11 cellular contexts compared by ENCODE assay signal in the genomic region with DNA sequence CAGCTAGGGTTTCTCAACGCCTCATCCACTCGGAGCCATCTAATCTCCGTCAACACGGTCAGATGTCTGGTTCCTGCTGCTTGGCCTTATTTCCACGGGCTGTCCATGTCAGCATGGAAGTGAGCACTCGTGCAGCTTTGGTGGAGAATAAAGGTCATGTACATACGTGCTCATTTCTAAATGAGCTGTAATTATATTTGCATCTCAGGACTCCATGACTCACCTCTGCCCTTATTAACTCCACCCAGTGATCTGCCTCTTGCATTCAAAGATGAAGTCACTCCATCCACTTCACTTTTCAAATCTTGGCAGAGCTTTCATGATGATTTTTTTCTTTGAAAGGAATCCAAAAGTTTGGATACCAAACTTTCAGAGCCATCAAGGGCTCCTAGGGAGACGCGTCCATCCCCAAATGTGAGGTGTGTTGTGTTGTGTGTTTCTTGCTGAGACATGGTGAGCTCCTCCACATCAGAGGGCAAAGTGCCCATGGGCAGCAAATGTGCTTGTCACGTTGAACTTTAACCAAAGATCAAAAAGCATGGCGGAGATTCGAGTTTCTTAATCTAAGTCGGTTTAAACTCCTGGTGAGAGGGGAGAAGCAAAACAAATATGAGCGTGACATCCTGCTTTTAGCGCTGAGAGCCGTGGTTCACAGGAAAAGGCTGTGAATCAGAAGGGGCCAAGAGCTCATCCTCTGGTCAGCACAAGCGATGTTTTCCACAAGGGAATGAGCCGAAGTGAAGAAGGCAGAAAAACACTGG.
DNase-seq lines count a peak whose midpoint lies in the region; ATAC-seq, FAIRE-seq and TF ChIP-seq lines count a peak whose summit lies in the region.
"Had no signal": no experiment of that assay in that cellular context is flagged by ENCODE, and none has a peak within 500 bp of the region (broad histone marks: within the 10 kb centered on the region; RNA-seq: fewer than 3 reads in every experiment).

No MANE protein-coding gene starts in this region.

- ATAC-seq in activated CD8-positive, alpha-beta T cell treated with anti-CD3 and anti-CD28 coated beads for 36 hours, result peak; percentile 26
- ATAC-seq in activated CD8-positive, alpha-beta T cell treated with anti-CD3 and anti-CD28 coated beads, Interleukin-2, amount 10 ng/mL, durations not matched to agents 7 days and 5 days, result no peak
- peak; percentile 29 for ATAC-seq in foreskin keratinocyte
- no peak for ATAC-seq in aorta (ENCODE audit: low FRiP score)

- H3K27me3 Mint-ChIP-seq in activated CD8-positive, alpha-beta T cell treated with anti-CD3 and anti-CD28 coated beads for 36 hours, result peaks cover 17% of the 10 kb centered on the region
- peaks cover 7% of the 10 kb centered on the region for H3K27me3 Mint-ChIP-seq in activated CD8-positive, alpha-beta T cell treated with anti-CD3 and anti-CD28 coated beads, Interleukin-2, amount 10 ng/mL, durations not matched to agents 7 days and 5 days (ENCODE audit: low read depth)

- peak; percentile 9 for DNase-seq in activated CD8-positive, alpha-beta T cell treated with anti-CD3 and anti-CD28 coated beads for 36 hours
- DNase-seq in activated CD8-positive, alpha-beta T cell treated with anti-CD3 and anti-CD28 coated beads, Interleukin-2, amount 10 ng/mL, durations not matched to agents 7 days and 5 days, result no peak
- DNase-seq in RCC 7860 (ENCODE audit: low spot score), result peak; percentile 91
- DNase-seq in foreskin keratinocyte, result peak in 1 of 2 donors; percentile 79
- no peak for DNase-seq in stomach
- DNase-seq in aorta, result no peak
- no peak for DNase-seq in ascending aorta (ENCODE audit: low spot score in 2 of 2)
- DNase-seq in NCI-H1092 (lab: John Stamatoyannopoulos, UW), result no peak
- DNase-seq: activated T-cell treated with anti-CD3 and anti-CD28 coated beads, Interleukin-2, amount 50 U/mL, for 48 hours; C1 segment of cervical spinal cord; hypothalamus had no signal

- no peaks in the 10 kb centered on the region for H3K9me3 Mint-ChIP-seq in activated CD8-positive, alpha-beta T cell treated with anti-CD3 and anti-CD28 coated beads for 36 hours
- H3K9me3 Mint-ChIP-seq in activated CD8-positive, alpha-beta T cell treated with anti-CD3 and anti-CD28 coated beads, Interleukin-2, amount 10 ng/mL, durations not matched to agents 7 days and 5 days (ENCODE audit: insufficient read depth), result no peaks in the 10 kb centered on the region

- no peak overlapping the region for H3K27ac Mint-ChIP-seq in activated CD8-positive, alpha-beta T cell treated with anti-CD3 and anti-CD28 coated beads for 36 hours
- no peak overlapping the region for H3K27ac Mint-ChIP-seq in activated CD8-positive, alpha-beta T cell treated with anti-CD3 and anti-CD28 coated beads, Interleukin-2, amount 10 ng/mL, durations not matched to agents 7 days and 5 days

- POLR2A ChIA-PET in activated CD8-positive, alpha-beta T cell treated with anti-CD3 and anti-CD28 coated beads for 36 hours (lab: Charles Lee), result interaction anchor here (0.6 kb wide), 1 partner anchor 144 kb away, joined by 3 read pairs; no protein-coding TSS in a partner anchor
- POLR2A ChIA-PET in activated CD8-positive, alpha-beta T cell treated with anti-CD3 and anti-CD28 coated beads, Interleukin-2, amount 10 ng/mL, durations not matched to agents 7 days and 5 days (lab: Charles Lee), result no interaction called here

- H3K27me3 ChIP-seq in foreskin keratinocyte, result no peaks in the 10 kb centered on the region
- H3K27me3 ChIP-seq in stomach, result no peaks in the 10 kb centered on the region
- no peaks in the 10 kb centered on the region for H3K27me3 ChIP-seq in aorta (ENCODE audit: control insufficient read depth in 1 of 2, insufficient read depth in 2 of 2, low read length in 1 of 2)
- no peaks in the 10 kb centered on the region for H3K27me3 ChIP-seq in ascending aorta

- H3K4me3 ChIP-seq in stomach, result no peak overlapping the region
- H3K4me3 ChIP-seq in aorta (ENCODE audit: low read length in 2 of 2), result no peak overlapping the region
- H3K4me3 ChIP-seq in ascending aorta, result no peak overlapping the region

- H3K27ac ChIP-seq in foreskin keratinocyte, result peak overlapping the region; percentile 67
- H3K27ac ChIP-seq in stomach, result peak overlapping the region; percentile 77 to 89 (median 82)
- no peak overlapping the region for H3K27ac ChIP-seq in aorta (ENCODE audit: low read depth in 1 of 2, low read length in 2 of 2)
- H3K27ac ChIP-seq in ascending aorta, result peak overlapping the region in 1 of 2 donors; percentile 85

- peak; percentile 90 for FAIRE-seq in RCC 7860 (lab: Jason Lieb, UNC)

- intact Hi-C loops in activated CD8-positive, alpha-beta T cell treated with anti-CD3 and anti-CD28 coated beads for 36 hours (cut with micrococcal nuclease), result no loop called here
- intact Hi-C loops in stomach (cut with DNase I; ENCODE audit: low total_unique reads) (no loop called here), aorta (cut with DNase I) (loop anchor here (5.0 kb wide), 1 partner anchor 38 kb away; no protein-coding TSS in a partner anchor), ascending aorta (cut with DNase I) (loop anchor here (5.0 kb wide), 1 partner anchor 108 kb away; no protein-coding TSS in a partner anchor)

- no peak for TF ChIP-seq CTCF in activated CD8-positive, alpha-beta T cell treated with anti-CD3 and anti-CD28 coated beads for 36 hours (IDR thresholded peaks at IDR 0.05)
- no peak for TF ChIP-seq CTCF in foreskin keratinocyte (conservative IDR thresholded peaks at IDR 0.05)
- TF ChIP-seq CTCF in stomach (IDR thresholded peaks at IDR 0.05), result no peak
- no peak for TF ChIP-seq CTCF in ascending aorta (IDR thresholded peaks at IDR 0.05)

- CTCF ChIA-PET in activated CD8-positive, alpha-beta T cell treated with anti-CD3 and anti-CD28 coated beads for 36 hours (lab: Charles Lee), result interaction anchor here (0.8 to 1.2 kb wide), 5 partner anchors 11 to 80 kb away, joined by 3 to 4 read pairs (median 3); no protein-coding TSS in a partner anchor
- CTCF ChIA-PET in activated CD8-positive, alpha-beta T cell treated with anti-CD3 and anti-CD28 coated beads, Interleukin-2, amount 10 ng/mL, durations not matched to agents 7 days and 5 days (lab: Charles Lee), result no interaction called here

- no peak overlapping the region for H3K4me3 Mint-ChIP-seq in activated CD8-positive, alpha-beta T cell treated with anti-CD3 and anti-CD28 coated beads for 36 hours
- H3K4me3 Mint-ChIP-seq in activated CD8-positive, alpha-beta T cell treated with anti-CD3 and anti-CD28 coated beads, Interleukin-2, amount 10 ng/mL, durations not matched to agents 7 days and 5 days, result no peak overlapping the region

- no peak for TF ChIP-seq POLR2A in stomach (IDR thresholded peaks at IDR 0.05)

- 52 to 59% (median 53%) methylated on average over 18 of the region's 18 CpGs for WGBS in stomach, 5 donors
- 83 to 84% methylated on average over 18 of the region's 18 CpGs for WGBS in aorta, 2 donors

- H3K36me3 Mint-ChIP-seq in activated CD8-positive, alpha-beta T cell treated with anti-CD3 and anti-CD28 coated beads for 36 hours (ENCODE audit: low read depth), result no peaks in the 10 kb centered on the region
- no peaks in the 10 kb centered on the region for H3K36me3 Mint-ChIP-seq in activated CD8-positive, alpha-beta T cell treated with anti-CD3 and anti-CD28 coated beads, Interleukin-2, amount 10 ng/mL, durations not matched to agents 7 days and 5 days (ENCODE audit: low read depth)

- peaks cover 38% of the 10 kb centered on the region for H3K4me1 Mint-ChIP-seq in activated CD8-positive, alpha-beta T cell treated with anti-CD3 and anti-CD28 coated beads for 36 hours (ENCODE audit: low read depth)
- H3K4me1 Mint-ChIP-seq in activated CD8-positive, alpha-beta T cell treated with anti-CD3 and anti-CD28 coated beads, Interleukin-2, amount 10 ng/mL, durations not matched to agents 7 days and 5 days (ENCODE audit: low read depth), result peaks cover 15% of the 10 kb centered on the region

- no peak for TF ChIP-seq EP300 in stomach (IDR thresholded peaks at IDR 0.05)

- H3K36me3 ChIP-seq in stomach (no peaks in the 10 kb centered on the region), aorta (ENCODE audit: control insufficient read depth in 1 of 2, insufficient read depth in 2 of 2, low read length in 1 of 2) (no peaks in the 10 kb centered on the region), ascending aorta (no peaks in the 10 kb centered on the region)

- H3K4me1 ChIP-seq in foreskin keratinocyte (peaks cover 52% of the 10 kb centered on the region), stomach (peaks cover 29 to 62% (median 54%) of the 10 kb centered on the region in 4 donors), aorta (ENCODE audit: control insufficient read depth in 1 of 2, insufficient read depth in 2 of 2, low read length in 2 of 2) (peaks cover 0 to 3% of the 10 kb centered on the region in 2 donors), ascending aorta (peaks cover 6 to 35% of the 10 kb centered on the region in 2 donors)

- H3K9me3 ChIP-seq in stomach, result no peaks in the 10 kb centered on the region
- H3K9me3 ChIP-seq in aorta (ENCODE audit: control insufficient read depth, low read length), result no peaks in the 10 kb centered on the region
- no peaks in the 10 kb centered on the region for H3K9me3 ChIP-seq in ascending aorta

Comparison
In these comparisons a context has a peak if more than half of its experiments do, and no peak if none do; other contexts are left out.
1. ATAC-seq: peak in activated CD8-positive, alpha-beta T cell treated with anti-CD3 and anti-CD28 coated beads for 36 hours (single experiment) and foreskin keratinocyte (single experiment); none in activated CD8-positive, alpha-beta T cell treated with anti-CD3 and anti-CD28 coated beads, Interleukin-2, amount 10 ng/mL, durations not matched to agents 7 days and 5 days (single experiment) and aorta (single experiment).
2. DNase-seq: peak in activated CD8-positive, alpha-beta T cell treated with anti-CD3 and anti-CD28 coated beads for 36 hours (single experiment) and RCC 7860 (single experiment); none in activated CD8-positive, alpha-beta T cell treated with anti-CD3 and anti-CD28 coated beads, Interleukin-2, amount 10 ng/mL, durations not matched to agents 7 days and 5 days (single experiment), stomach (single experiment), aorta (0 of 2), ascending aorta (0 of 2) and NCI-H1092 (single experiment).
3. H3K27ac ChIP-seq: peak in foreskin keratinocyte (single experiment) and stomach (5 of 5); none in aorta (0 of 2).
4. intact Hi-C loops: an anchor here in aorta (5.0 kb wide) and ascending aorta (5.0 kb wide); none called in activated CD8-positive, alpha-beta T cell treated with anti-CD3 and anti-CD28 coated beads for 36 hours and stomach.